Comparison of ENCODE assay signal across 8 cellular contexts in the genomic region with DNA sequence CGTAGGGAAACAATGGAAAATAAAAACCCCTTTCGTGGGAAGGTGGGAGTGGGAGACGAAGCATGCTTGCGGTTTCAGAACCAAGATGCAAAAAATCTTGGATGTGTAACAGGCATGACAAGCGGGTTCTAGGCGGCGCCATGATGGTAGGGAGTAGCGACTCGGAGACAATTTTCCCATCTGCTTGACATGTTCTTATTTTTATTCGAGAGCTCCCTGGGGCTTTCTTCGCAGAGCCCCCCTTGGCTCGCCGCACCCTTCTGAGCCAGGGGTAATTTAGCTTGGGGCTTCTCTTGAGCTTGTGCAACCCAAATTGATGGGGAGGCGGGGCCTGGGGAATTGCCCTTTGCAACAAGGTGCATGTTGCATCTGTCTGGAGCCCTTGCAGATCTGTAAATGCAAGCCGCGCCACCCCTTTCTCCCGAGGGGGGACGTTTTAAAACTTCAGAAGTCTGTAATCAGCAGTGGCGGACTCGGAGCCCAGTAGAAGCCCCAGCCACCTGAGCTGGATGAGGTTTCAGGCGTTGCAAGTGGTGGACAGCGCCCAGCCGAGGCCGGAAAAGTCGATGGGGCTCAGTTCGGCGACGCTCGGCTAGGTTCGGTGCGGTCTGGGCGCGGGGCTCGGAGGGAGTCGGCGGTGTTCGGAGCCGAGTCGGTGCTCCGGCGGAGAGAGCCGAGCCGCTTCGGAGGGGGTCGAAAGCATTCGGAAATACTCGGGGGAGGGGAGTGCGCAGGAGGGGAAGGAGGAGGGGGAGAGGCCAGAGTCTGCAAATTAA. TPM values are rescaled to one million over a fixed set of nuclear protein-coding genes. Genes with fewer than 3 reads are reported as not detected.
A peak's percentile ranks its signal among the peaks of the same experiment; 100 is the strongest.
DNase-seq lines count a peak whose midpoint lies in the region; ATAC-seq and TF ChIP-seq lines count a peak whose summit lies in the region.

No MANE protein-coding gene starts in this region.

- no peak overlapping the region for H3K27ac ChIP-seq in HEK293 (ENCODE audit: extremely low read depth, low read depth, low read length)

- CTCF ChIA-PET in HEK293 (lab: Yijun Ruan, JAX): interaction anchor here (0.6 to 0.7 kb wide), 4 partner anchors 26 to 657 kb away, joined by 3 to 4 read pairs (median 4); no protein-coding TSS in a partner anchor

- TF ChIP-seq CTCF in HEK293 (tag by site-specific recombination; IDR thresholded peaks at IDR 0.05) (no peak), fibroblast of villous mesenchyme (IDR thresholded peaks at IDR 0.05; ENCODE audit: insufficient read depth, low read depth, low read length) (no peak)

- H3K9me3 Mint-ChIP-seq in naive thymus-derived CD8-positive, alpha-beta T cell: peaks cover 0 to 2% (median 0%) of the 10 kb centered on the region in 9 donors
- no peaks in the 10 kb centered on the region for H3K9me3 Mint-ChIP-seq in stimulated activated effector memory CD8-positive, alpha-beta T cell treated with anti-CD3 and anti-CD28 coated beads, Interleukin-12 subunit alpha, Interleukin-12 subunit beta, amount 100 ng/mL, for 72 hours

- peak; percentile 68 to 81 for ATAC-seq in naive thymus-derived CD8-positive, alpha-beta T cell
- peak; percentile 56 for ATAC-seq in stimulated activated effector memory CD8-positive, alpha-beta T cell treated with anti-CD3 and anti-CD28 coated beads, Interleukin-12 subunit alpha, Interleukin-12 subunit beta, amount 100 ng/mL, for 72 hours
- no peak for ATAC-seq in GM21526 (IDR thresholded peaks at IDR 0.05; ENCODE audit: low FRiP score, unreplicated experiment)
- ATAC-seq in HG02642 (IDR thresholded peaks at IDR 0.05; ENCODE audit: poor library complexity, unreplicated experiment): no peak

- peaks cover 18 to 65% (median 37%) of the 10 kb centered on the region in 5 donors for H3K27me3 Mint-ChIP-seq in naive thymus-derived CD8-positive, alpha-beta T cell

- H3K27ac Mint-ChIP-seq in naive thymus-derived CD8-positive, alpha-beta T cell: no peak overlapping the region
- no peak overlapping the region for H3K27ac Mint-ChIP-seq in stimulated activated effector memory CD8-positive, alpha-beta T cell treated with anti-CD3 and anti-CD28 coated beads, Interleukin-12 subunit alpha, Interleukin-12 subunit beta, amount 100 ng/mL, for 72 hours

- peak overlapping the region; percentile 63 to 80 (median 74) for H3K4me3 Mint-ChIP-seq in naive thymus-derived CD8-positive, alpha-beta T cell
- peak overlapping the region; percentile 72 for H3K4me3 Mint-ChIP-seq in stimulated activated effector memory CD8-positive, alpha-beta T cell treated with anti-CD3 and anti-CD28 coated beads, Interleukin-12 subunit alpha, Interleukin-12 subunit beta, amount 100 ng/mL, for 72 hours

- H3K4me3 ChIP-seq in HEK293 (ENCODE audit: low read depth, low read length): no peak overlapping the region
- H3K4me3 ChIP-seq in fibroblast of villous mesenchyme (ENCODE audit: low read depth, low read length): no peak overlapping the region

- POLR2A ChIA-PET in HEK293 (lab: Yijun Ruan, JAX): no interaction called here
- POLR2A ChIA-PET in naive thymus-derived CD8-positive, alpha-beta T cell (lab: Charles Lee): interaction anchor here (0.7 to 0.9 kb wide), 2 partner anchors 10 to 1051 kb away, joined by 4 read pairs; no protein-coding TSS in a partner anchor

- H3K4me1 Mint-ChIP-seq in naive thymus-derived CD8-positive, alpha-beta T cell: peaks cover 21 to 49% (median 31%) of the 10 kb centered on the region in 4 donors
- H3K4me1 Mint-ChIP-seq in stimulated activated effector memory CD8-positive, alpha-beta T cell treated with anti-CD3 and anti-CD28 coated beads, Interleukin-12 subunit alpha, Interleukin-12 subunit beta, amount 100 ng/mL, for 72 hours: peaks cover 48% of the 10 kb centered on the region

- H3K4me1 ChIP-seq in HEK293 (ENCODE audit: control insufficient read depth, insufficient read depth, low read length): no peaks in the 10 kb centered on the region

- DNase-seq in NCI-H82 (lab: John Stamatoyannopoulos, UW) (peak; percentile 93), fibroblast of villous mesenchyme (ENCODE audit: low read depth) (peak; percentile 58)
- peak in 3 of 4 experiments; percentile 22 to 64 (median 37) for DNase-seq in activated naive CD4-positive, alpha-beta T cell (lab: John Stamatoyannopoulos, UW)
- peak; percentile 40 to 77 (median 54) for DNase-seq in naive thymus-derived CD8-positive, alpha-beta T cell
- peak in 1 of 2 donors; percentile 79 for DNase-seq in stimulated activated effector memory CD8-positive, alpha-beta T cell treated with anti-CD3 and anti-CD28 coated beads, Interleukin-12 subunit alpha, Interleukin-12 subunit beta, amount 100 ng/mL, for 72 hours (ENCODE audit: low spot score in 2 of 2)

- peaks cover 0 to 3% (median 0%) of the 10 kb centered on the region in 3 donors for H3K36me3 Mint-ChIP-seq in naive thymus-derived CD8-positive, alpha-beta T cell
- peaks cover 12% of the 10 kb centered on the region for H3K36me3 Mint-ChIP-seq in stimulated activated effector memory CD8-positive, alpha-beta T cell treated with anti-CD3 and anti-CD28 coated beads, Interleukin-12 subunit alpha, Interleukin-12 subunit beta, amount 100 ng/mL, for 72 hours

- no peaks in the 10 kb centered on the region for H3K36me3 ChIP-seq in HEK293 (ENCODE audit: control insufficient read depth in 2 of 2, insufficient read depth in 1 of 2, low read length in 2 of 2)

- no peaks in the 10 kb centered on the region for H3K9me3 ChIP-seq in HEK293 (ENCODE audit: control insufficient read depth, insufficient read depth, low read depth, low read length)

TF ChIP-seq in HEK293, 187 proteins besides CTCF, POLR2A, EP300 and RAD21 (continues in another document):
- peak; percentile 91 for TF ChIP-seq ZNF449 (tag by site-specific recombination; IDR thresholded peaks at IDR 0.05)
- TF ChIP-seq, protein P1, sequence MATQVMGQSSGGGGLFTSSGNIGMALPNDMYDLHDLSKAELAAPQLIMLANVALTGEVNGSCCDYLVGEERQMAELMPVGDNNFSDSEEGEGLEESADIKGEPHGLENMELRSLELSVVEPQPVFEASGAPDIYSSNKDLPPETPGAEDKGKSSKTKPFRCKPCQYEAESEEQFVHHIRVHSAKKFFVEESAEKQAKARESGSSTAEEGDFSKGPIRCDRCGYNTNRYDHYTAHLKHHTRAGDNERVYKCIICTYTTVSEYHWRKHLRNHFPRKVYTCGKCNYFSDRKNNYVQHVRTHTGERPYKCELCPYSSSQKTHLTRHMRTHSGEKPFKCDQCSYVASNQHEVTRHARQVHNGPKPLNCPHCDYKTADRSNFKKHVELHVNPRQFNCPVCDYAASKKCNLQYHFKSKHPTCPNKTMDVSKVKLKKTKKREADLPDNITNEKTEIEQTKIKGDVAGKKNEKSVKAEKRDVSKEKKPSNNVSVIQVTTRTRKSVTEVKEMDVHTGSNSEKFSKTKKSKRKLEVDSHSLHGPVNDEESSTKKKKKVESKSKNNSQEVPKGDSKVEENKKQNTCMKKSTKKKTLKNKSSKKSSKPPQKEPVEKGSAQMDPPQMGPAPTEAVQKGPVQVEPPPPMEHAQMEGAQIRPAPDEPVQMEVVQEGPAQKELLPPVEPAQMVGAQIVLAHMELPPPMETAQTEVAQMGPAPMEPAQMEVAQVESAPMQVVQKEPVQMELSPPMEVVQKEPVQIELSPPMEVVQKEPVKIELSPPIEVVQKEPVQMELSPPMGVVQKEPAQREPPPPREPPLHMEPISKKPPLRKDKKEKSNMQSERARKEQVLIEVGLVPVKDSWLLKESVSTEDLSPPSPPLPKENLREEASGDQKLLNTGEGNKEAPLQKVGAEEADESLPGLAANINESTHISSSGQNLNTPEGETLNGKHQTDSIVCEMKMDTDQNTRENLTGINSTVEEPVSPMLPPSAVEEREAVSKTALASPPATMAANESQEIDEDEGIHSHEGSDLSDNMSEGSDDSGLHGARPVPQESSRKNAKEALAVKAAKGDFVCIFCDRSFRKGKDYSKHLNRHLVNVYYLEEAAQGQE (tag by site-specific recombination; IDR thresholded peaks at IDR 0.05): peak; percentile 97

RNA-seq across cellular contexts. Expression of gene GNAO1, which starts 2.9 kb away (rescaled TPM):
- total RNA-seq in fibroblast of villous mesenchyme: under 0.01 and 1.3 TPM in 2 replicates
- under 1 TPM; 0.65 to 0.85 TPM for total RNA-seq in naive thymus-derived CD8-positive, alpha-beta T cell
- polyA plus RNA-seq in naive thymus-derived CD8-positive, alpha-beta T cell: under 1 TPM in 1 of 3 donors, not detected in 2; 0.62 TPM

Comparison
In these comparisons a context has a peak if more than half of its experiments do, and no peak if none do; other contexts are left out.
1. ATAC-seq: peak in naive thymus-derived CD8-positive, alpha-beta T cell (2 of 2) and stimulated activated effector memory CD8-positive, alpha-beta T cell treated with anti-CD3 and anti-CD28 coated beads, Interleukin-12 subunit alpha, Interleukin-12 subunit beta, amount 100 ng/mL, for 72 hours (single experiment); none in GM21526 (single experiment) and HG02642 (single experiment).